In genomic region chr3:197404754-197405153, GRCh38 we compare ENCODE assay signal across 2 cellular contexts.
TF ChIP-seq lines count a peak whose summit lies in the region.

No MANE protein-coding gene starts in this region.

TF ChIP-seq in SK-N-SH, 30 proteins besides CTCF, POLR2A, EP300 and RAD21 (continued from another document):
- no peak for TF ChIP-seq REST (IDR thresholded peaks at IDR 0.05; ENCODE audit: low read depth, low read length)
- no peak for TF ChIP-seq CHD2 (IDR thresholded peaks at IDR 0.05; ENCODE audit: low read length, partially characterized antibody)
- TF ChIP-seq USF2 (IDR thresholded peaks at IDR 0.05; ENCODE audit: borderline replicate concordance, low read depth, low read length), result no peak
- TF ChIP-seq FOXM1 (IDR thresholded peaks at IDR 0.05; ENCODE audit: low read depth), result no peak
- TF ChIP-seq NRF1 (IDR thresholded peaks at IDR 0.05; ENCODE audit: low read depth, low read length), result no peak
- no peak for TF ChIP-seq MXI1 (IDR thresholded peaks at IDR 0.05; ENCODE audit: low read depth, low read length)
- no peak for TF ChIP-seq FOSL2 (IDR thresholded peaks at IDR 0.05; ENCODE audit: borderline replicate concordance, low read depth)
- TF ChIP-seq USF1 (IDR thresholded peaks at IDR 0.05; ENCODE audit: borderline replicate concordance, low read depth), result no peak
- no peak for TF ChIP-seq TEAD4 (IDR thresholded peaks at IDR 0.05; ENCODE audit: borderline replicate concordance, insufficient read depth)
- no peak for TF ChIP-seq YY1 (IDR thresholded peaks at IDR 0.05; ENCODE audit: low read depth)
- no peak for TF ChIP-seq TCF12 (IDR thresholded peaks at IDR 0.05)

TF ChIP-seq in SK-N-SH treated with all-trans-retinoic acid at 6 μM for 48 hours, 23 proteins besides CTCF, POLR2A, EP300 and RAD21 (continued from another document):
- no peak for TF ChIP-seq TSHZ2 (CRISPR knock-in tag; IDR thresholded peaks at IDR 0.05)
- no peak for TF ChIP-seq CREB5 (CRISPR knock-in tag; IDR thresholded peaks at IDR 0.05; ENCODE audit: low read depth)
- no peak for TF ChIP-seq PATZ1 (CRISPR knock-in tag; IDR thresholded peaks at IDR 0.05; ENCODE audit: borderline replicate concordance)
- no peak for TF ChIP-seq SNAI2 (CRISPR knock-in tag; IDR thresholded peaks at IDR 0.05)
- TF ChIP-seq ZFP30 (CRISPR knock-in tag; IDR thresholded peaks at IDR 0.05), result no peak
- TF ChIP-seq ISL1 (CRISPR knock-in tag; IDR thresholded peaks at IDR 0.05), result no peak
- TF ChIP-seq PPARA (CRISPR knock-in tag; IDR thresholded peaks at IDR 0.05; ENCODE audit: borderline replicate concordance), result no peak
- TF ChIP-seq BACH2 (CRISPR knock-in tag; IDR thresholded peaks at IDR 0.05; ENCODE audit: borderline replicate concordance), result no peak
- TF ChIP-seq ZNF565 (CRISPR knock-in tag; conservative IDR thresholded peaks at IDR 0.05; ENCODE audit: low read depth), result no peak
- no peak for TF ChIP-seq GLIS3 (CRISPR knock-in tag; IDR thresholded peaks at IDR 0.05)
TF ChIP-seq in SK-N-SH treated with all-trans-retinoic acid at 6 μM for 48 hours: peak in this region for 0.
